Comparison of ENCODE assay signal across 1 cellular context in the genomic region with DNA sequence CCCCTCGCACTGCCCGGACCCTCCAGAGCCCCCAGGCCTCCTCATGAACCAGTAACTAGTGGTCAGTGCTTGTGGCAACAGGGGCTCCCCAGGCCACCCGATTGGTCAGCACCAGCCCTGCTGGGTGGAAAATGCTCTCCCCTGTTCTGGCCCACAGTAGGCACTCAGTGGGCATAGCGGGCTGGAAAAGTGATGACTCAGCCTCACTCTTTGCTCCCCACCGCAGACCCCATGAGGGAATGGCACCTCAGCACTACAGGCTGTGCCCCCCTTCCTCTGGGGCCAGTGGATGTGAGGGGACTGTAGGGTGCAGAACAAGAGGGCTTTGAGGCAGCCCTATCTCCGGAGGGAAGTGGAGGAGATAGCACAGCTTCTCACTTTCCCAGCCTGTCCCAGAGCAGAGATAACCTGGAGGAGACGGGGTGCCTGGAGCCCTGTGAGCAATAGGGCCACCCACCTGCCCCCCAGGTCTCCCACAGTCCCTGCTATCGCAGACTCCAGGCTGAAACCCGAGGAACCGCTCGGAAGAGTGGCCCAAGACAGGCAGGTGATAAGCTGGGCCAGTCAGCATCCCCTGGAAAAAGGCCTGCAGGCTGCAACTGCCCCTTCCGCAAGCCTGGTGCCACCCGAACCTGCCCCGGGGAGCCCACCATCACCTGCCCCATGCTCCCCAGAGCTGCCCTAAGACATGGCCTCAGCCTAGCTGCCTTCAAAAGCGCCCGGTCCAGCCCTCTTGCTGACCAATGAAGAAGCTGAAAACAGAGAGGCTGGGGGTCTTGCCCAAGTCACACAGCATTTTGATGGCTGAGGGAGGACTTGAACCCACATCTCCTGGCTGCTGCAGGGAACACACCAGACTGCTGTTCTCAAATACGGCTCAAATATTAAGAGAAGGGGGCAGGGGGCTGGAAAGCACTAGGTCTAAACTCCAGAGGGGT.
TF ChIP-seq lines count a peak whose summit lies in the region.

No MANE protein-coding gene starts in this region.

TF ChIP-seq in K562, 482 proteins besides CTCF, POLR2A, EP300 and RAD21 (continued from another document):
- TF ChIP-seq, protein P1, sequence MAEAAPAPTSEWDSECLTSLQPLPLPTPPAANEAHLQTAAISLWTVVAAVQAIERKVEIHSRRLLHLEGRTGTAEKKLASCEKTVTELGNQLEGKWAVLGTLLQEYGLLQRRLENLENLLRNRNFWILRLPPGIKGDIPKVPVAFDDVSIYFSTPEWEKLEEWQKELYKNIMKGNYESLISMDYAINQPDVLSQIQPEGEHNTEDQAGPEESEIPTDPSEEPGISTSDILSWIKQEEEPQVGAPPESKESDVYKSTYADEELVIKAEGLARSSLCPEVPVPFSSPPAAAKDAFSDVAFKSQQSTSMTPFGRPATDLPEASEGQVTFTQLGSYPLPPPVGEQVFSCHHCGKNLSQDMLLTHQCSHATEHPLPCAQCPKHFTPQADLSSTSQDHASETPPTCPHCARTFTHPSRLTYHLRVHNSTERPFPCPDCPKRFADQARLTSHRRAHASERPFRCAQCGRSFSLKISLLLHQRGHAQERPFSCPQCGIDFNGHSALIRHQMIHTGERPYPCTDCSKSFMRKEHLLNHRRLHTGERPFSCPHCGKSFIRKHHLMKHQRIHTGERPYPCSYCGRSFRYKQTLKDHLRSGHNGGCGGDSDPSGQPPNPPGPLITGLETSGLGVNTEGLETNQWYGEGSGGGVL (CRISPR knock-in tag; IDR thresholded peaks at IDR 0.05) = no peak
- TF ChIP-seq STAT5A (IDR thresholded peaks at IDR 0.05; ENCODE audit: borderline replicate concordance, low read length) = peak; percentile 36; the same call in 1 of the 2 replicates
- peak in 1 of 2 experiments; percentile 50; a peak in 1 of 4 replicates for TF ChIP-seq RCOR1 (IDR thresholded peaks at IDR 0.05; ENCODE audit: borderline replicate concordance in 1 of 2, low read depth in 2 of 2, low read length in 2 of 2)
- TF ChIP-seq MAFF (IDR thresholded peaks at IDR 0.05; ENCODE audit: low read length) = peak; percentile 15; the same call in 1 of the 2 replicates
- peak; percentile 83 for TF ChIP-seq CBFA2T2 (conservative IDR thresholded peaks at IDR 0.05)
- TF ChIP-seq ARID1B (IDR thresholded peaks at IDR 0.05) = peak; percentile 84
- TF ChIP-seq TAL1 (IDR thresholded peaks at IDR 0.05) = peak; percentile 61; the same call in 1 of the 2 replicates
- TF ChIP-seq MAFG (tag; conservative IDR thresholded peaks at IDR 0.05) = 0 out of 2 replicates have a peak, but pooled peaks have one; percentile 16
- TF ChIP-seq SMARCE1 (IDR thresholded peaks at IDR 0.05) = peak; percentile 54; the same call in 1 of the 2 replicates
- 0 out of 2 replicates have a peak, but pooled peaks have one; percentile 47 for TF ChIP-seq HDGF (IDR thresholded peaks at IDR 0.05)
- TF ChIP-seq KDM1A (IDR thresholded peaks at IDR 0.05) = peak; percentile 82 to 89
- peak; percentile 26; the same call in 1 of the 2 replicates for TF ChIP-seq ZBTB7A (IDR thresholded peaks at IDR 0.05; ENCODE audit: borderline replicate concordance, control insufficient read depth, low read depth, low read length)
- TF ChIP-seq, protein P2, sequence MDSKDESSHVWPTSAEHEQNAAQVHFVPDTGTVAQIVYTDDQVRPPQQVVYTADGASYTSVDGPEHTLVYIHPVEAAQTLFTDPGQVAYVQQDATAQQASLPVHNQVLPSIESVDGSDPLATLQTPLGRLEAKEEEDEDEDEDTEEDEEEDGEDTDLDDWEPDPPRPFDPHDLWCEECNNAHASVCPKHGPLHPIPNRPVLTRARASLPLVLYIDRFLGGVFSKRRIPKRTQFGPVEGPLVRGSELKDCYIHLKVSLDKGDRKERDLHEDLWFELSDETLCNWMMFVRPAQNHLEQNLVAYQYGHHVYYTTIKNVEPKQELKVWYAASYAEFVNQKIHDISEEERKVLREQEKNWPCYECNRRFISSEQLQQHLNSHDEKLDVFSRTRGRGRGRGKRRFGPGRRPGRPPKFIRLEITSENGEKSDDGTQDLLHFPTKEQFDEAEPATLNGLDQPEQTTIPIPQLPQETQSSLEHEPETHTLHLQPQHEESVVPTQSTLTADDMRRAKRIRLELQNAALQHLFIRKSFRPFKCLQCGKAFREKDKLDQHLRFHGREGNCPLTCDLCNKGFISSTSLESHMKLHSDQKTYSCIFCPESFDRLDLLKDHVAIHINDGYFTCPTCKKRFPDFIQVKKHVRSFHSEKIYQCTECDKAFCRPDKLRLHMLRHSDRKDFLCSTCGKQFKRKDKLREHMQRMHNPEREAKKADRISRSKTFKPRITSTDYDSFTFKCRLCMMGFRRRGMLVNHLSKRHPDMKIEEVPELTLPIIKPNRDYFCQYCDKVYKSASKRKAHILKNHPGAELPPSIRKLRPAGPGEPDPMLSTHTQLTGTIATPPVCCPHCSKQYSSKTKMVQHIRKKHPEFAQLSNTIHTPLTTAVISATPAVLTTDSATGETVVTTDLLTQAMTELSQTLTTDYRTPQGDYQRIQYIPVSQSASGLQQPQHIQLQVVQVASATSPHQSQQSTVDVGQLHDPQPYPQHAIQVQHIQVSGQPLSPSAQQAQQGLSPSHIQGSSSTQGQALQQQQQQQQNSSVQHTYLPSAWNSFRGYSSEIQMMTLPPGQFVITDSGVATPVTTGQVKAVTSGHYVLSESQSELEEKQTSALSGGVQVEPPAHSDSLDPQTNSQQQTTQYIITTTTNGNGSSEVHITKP (IDR thresholded peaks at IDR 0.05; ENCODE audit: partially characterized antibody) = no peak
- TF ChIP-seq GATA2 (CRISPR knock-in tag; IDR thresholded peaks at IDR 0.05) = peak; percentile 66; the same call in 1 of the 2 replicates
- TF ChIP-seq SMARCA5 (IDR thresholded peaks at IDR 0.05) = 0 out of 2 replicates have a peak, but pooled peaks have one; percentile 40
- no peak for TF ChIP-seq HIVEP1 (CRISPR knock-in tag; IDR thresholded peaks at IDR 0.05)
- TF ChIP-seq CCNT2 (IDR thresholded peaks at IDR 0.05; ENCODE audit: borderline replicate concordance, extremely low read depth, insufficient read length, low read depth, low read length) = peak; percentile 23
- TF ChIP-seq ARHGAP35 (IDR thresholded peaks at IDR 0.05; ENCODE audit: partially characterized antibody) = no peak
- peak; percentile 42; the same call in 1 of the 2 replicates for TF ChIP-seq MTA2 (IDR thresholded peaks at IDR 0.05; ENCODE audit: low read depth)
- TF ChIP-seq SRF (CRISPR knock-in tag; IDR thresholded peaks at IDR 0.05) = no peak
- no peak for TF ChIP-seq PKNOX1 (IDR thresholded peaks at IDR 0.05)
- TF ChIP-seq CBX1 (IDR thresholded peaks at IDR 0.05; ENCODE audit: low read depth) = peak; percentile 61; the same call in 1 of the 2 replicates
- TF ChIP-seq NFIC (IDR thresholded peaks at IDR 0.05) = peak; percentile 43; the same call in 1 of the 2 replicates
- TF ChIP-seq TEAD4 (IDR thresholded peaks at IDR 0.05; ENCODE audit: low read length) = peak; percentile 54
- no peak for TF ChIP-seq TEAD4 (CRISPR knock-in tag; IDR thresholded peaks at IDR 0.05; ENCODE audit: borderline replicate concordance)
- TF ChIP-seq ZFP36 (IDR thresholded peaks at IDR 0.05; ENCODE audit: low read depth, low read length, partially characterized antibody) = peak; percentile 82
- no peak for TF ChIP-seq JUNB (CRISPR knock-in tag; conservative IDR thresholded peaks at IDR 0.05)
- no peak for TF ChIP-seq BRF2 (IDR thresholded peaks at IDR 0.05; ENCODE audit: borderline replicate concordance, insufficient read depth, insufficient read length)
- no peak for TF ChIP-seq KAT2B (IDR thresholded peaks at IDR 0.05; ENCODE audit: low read depth, low read length)
- TF ChIP-seq SMARCA4 (IDR thresholded peaks at IDR 0.05) = peak; percentile 37
- peak in 1 of 2 experiments; percentile 62; a peak in 1 of 4 replicates for TF ChIP-seq TRIM24 (IDR thresholded peaks at IDR 0.05)
- 0 out of 2 replicates have a peak, but pooled peaks have one; percentile 23 for TF ChIP-seq RNF2 (IDR thresholded peaks at IDR 0.05)
- TF ChIP-seq TRIM28 (IDR thresholded peaks at IDR 0.05) = no peak
- TF ChIP-seq ZNF507 (tag; conservative IDR thresholded peaks at IDR 0.05) = no peak
TF ChIP-seq in K562: peak in this region for 52.
